In the genomic region with DNA sequence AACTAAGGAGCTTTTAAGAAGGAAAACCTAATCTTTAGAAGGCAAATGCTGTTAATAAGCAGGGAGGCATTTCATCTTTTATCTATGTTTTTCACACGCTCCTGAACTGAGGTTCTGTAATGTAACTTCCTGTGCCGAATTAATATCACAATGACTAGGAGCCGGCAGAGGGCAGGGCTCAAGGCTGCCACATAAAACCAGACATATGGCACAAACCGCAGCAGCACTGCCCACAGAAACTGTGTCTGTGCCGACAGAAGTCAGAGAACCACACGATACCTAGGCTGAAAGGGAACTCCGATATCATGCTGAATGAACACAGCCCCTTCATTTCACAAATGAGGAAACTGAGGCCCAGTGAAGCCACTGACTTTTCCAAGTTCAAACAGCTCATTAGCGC, we compare ENCODE assay signal across 17 cellular contexts.
DNase-seq lines count a peak whose midpoint lies in the region; ATAC-seq and TF ChIP-seq lines count a peak whose summit lies in the region.
"Had no signal": no experiment of that assay in that cellular context is flagged by ENCODE, and none has a peak within 500 bp of the region (broad histone marks: within the 10 kb centered on the region; RNA-seq: fewer than 3 reads in every experiment).

No MANE protein-coding gene starts in this region.

- peak overlapping the region; percentile 23 for H3K27ac Mint-ChIP-seq in activated T-helper 17 cell treated with anti-CD3 and anti-CD28 coated beads, Interleukin-2, amount 50 U/mL, for 72 hours
- peak overlapping the region; percentile 79 for H3K27ac Mint-ChIP-seq in stimulated activated effector memory CD8-positive, alpha-beta T cell treated with anti-CD3 and anti-CD28 coated beads, Interleukin-12 subunit alpha, Interleukin-12 subunit beta, amount 100 ng/mL, for 72 hours

- no peaks in the 10 kb centered on the region for H3K36me3 ChIP-seq in heart left ventricle
- H3K36me3 ChIP-seq: BE2C, HAP-1 had no signal

- H3K4me3 Mint-ChIP-seq in activated T-helper 17 cell treated with anti-CD3 and anti-CD28 coated beads, Interleukin-2, amount 50 U/mL, for 72 hours = no peak overlapping the region
- H3K4me3 Mint-ChIP-seq in stimulated activated effector memory CD8-positive, alpha-beta T cell treated with anti-CD3 and anti-CD28 coated beads, Interleukin-12 subunit alpha, Interleukin-12 subunit beta, amount 100 ng/mL, for 72 hours = no peak overlapping the region
- H3K4me3 Mint-ChIP-seq: CD8-positive, alpha-beta memory T cell had no signal

- ATAC-seq in activated T-helper 17 cell treated with anti-CD3 and anti-CD28 coated beads, Interleukin-2, amount 50 U/mL, for 72 hours (replicated peaks) = peak; percentile 65
- ATAC-seq in left lobe of liver (no peak), heart left ventricle (no peak), left colon (no peak)
- no peak for ATAC-seq in stimulated activated effector memory CD8-positive, alpha-beta T cell treated with anti-CD3 and anti-CD28 coated beads, Interleukin-12 subunit alpha, Interleukin-12 subunit beta, amount 100 ng/mL, for 72 hours
- ATAC-seq: Right ventricle myocardium inferior had no signal

- H3K27me3 ChIP-seq in heart left ventricle = no peaks in the 10 kb centered on the region
- H3K27me3 ChIP-seq: BE2C had no signal

- H3K4me1 Mint-ChIP-seq in activated T-helper 17 cell treated with anti-CD3 and anti-CD28 coated beads, Interleukin-2, amount 50 U/mL, for 72 hours = peaks cover 10% of the 10 kb centered on the region
- H3K4me1 Mint-ChIP-seq in stimulated activated effector memory CD8-positive, alpha-beta T cell treated with anti-CD3 and anti-CD28 coated beads, Interleukin-12 subunit alpha, Interleukin-12 subunit beta, amount 100 ng/mL, for 72 hours = peaks cover 30% of the 10 kb centered on the region

- intact Hi-C loops in heart left ventricle (cut with DNase I) (no loop called here), left colon (cut with DNase I, micrococcal nuclease) (no loop called here)

- no peaks in the 10 kb centered on the region for H3K27me3 Mint-ChIP-seq in activated T-helper 17 cell treated with anti-CD3 and anti-CD28 coated beads, Interleukin-2, amount 50 U/mL, for 72 hours
- H3K27me3 Mint-ChIP-seq: CD8-positive, alpha-beta memory T cell had no signal

- peak; percentile 94 for DNase-seq in NCI-H82 (lab: John Stamatoyannopoulos, UW)
- peak; percentile 18 for DNase-seq in left lobe of liver (ENCODE audit: low spot score)
- DNase-seq in stimulated activated effector memory CD8-positive, alpha-beta T cell treated with anti-CD3 and anti-CD28 coated beads, Interleukin-12 subunit alpha, Interleukin-12 subunit beta, amount 100 ng/mL, for 72 hours (ENCODE audit: low spot score in 2 of 2) = no peak
- no peak for DNase-seq in NCI-H187 (lab: John Stamatoyannopoulos, UW)
- no peak for DNase-seq in heart left ventricle
- DNase-seq in left colon = no peak
- no peak for DNase-seq in NCI-H526 (lab: John Stamatoyannopoulos, UW)
- DNase-seq: BE2C, IMR-90, NCI-H1417, NCI-H2029 treated with DMSO at 0.1 percent for 48 hours, PC-9 had no signal

- no peak for TF ChIP-seq POLR2A in heart left ventricle (IDR thresholded peaks at IDR 0.05)

- peaks cover 0 to 6% (median 0%) of the 10 kb centered on the region in 12 donors for H3K4me1 ChIP-seq in heart left ventricle
- H3K4me1 ChIP-seq: BE2C had no signal

- H3K9me3 ChIP-seq in heart left ventricle = no peaks in the 10 kb centered on the region
- H3K9me3 ChIP-seq: BE2C, HAP-1 had no signal

- no peaks in the 10 kb centered on the region for H3K9me3 Mint-ChIP-seq in activated T-helper 17 cell treated with anti-CD3 and anti-CD28 coated beads, Interleukin-2, amount 50 U/mL, for 72 hours
- H3K9me3 Mint-ChIP-seq in stimulated activated effector memory CD8-positive, alpha-beta T cell treated with anti-CD3 and anti-CD28 coated beads, Interleukin-12 subunit alpha, Interleukin-12 subunit beta, amount 100 ng/mL, for 72 hours = no peaks in the 10 kb centered on the region
- H3K9me3 Mint-ChIP-seq: CD8-positive, alpha-beta memory T cell had no signal

- H3K4me3 ChIP-seq in heart left ventricle = no peak overlapping the region
- H3K4me3 ChIP-seq: HAP-1, PC-9, SK-N-MC had no signal

- no peak for TF ChIP-seq CTCF in heart left ventricle (IDR thresholded peaks at IDR 0.05)

- no peak overlapping the region for H3K27ac ChIP-seq in heart left ventricle
- H3K27ac ChIP-seq: PC-9, SK-N-MC had no signal

- no peaks in the 10 kb centered on the region for H3K36me3 Mint-ChIP-seq in activated T-helper 17 cell treated with anti-CD3 and anti-CD28 coated beads, Interleukin-2, amount 50 U/mL, for 72 hours (ENCODE audit: low read depth)
- H3K36me3 Mint-ChIP-seq in stimulated activated effector memory CD8-positive, alpha-beta T cell treated with anti-CD3 and anti-CD28 coated beads, Interleukin-12 subunit alpha, Interleukin-12 subunit beta, amount 100 ng/mL, for 72 hours = no peaks in the 10 kb centered on the region

- 88 to 94% (median 91%) methylated on average over 8 of the region's 8 CpGs for WGBS in heart left ventricle, 4 donors

Comparison
In these comparisons a context has a peak if more than half of its experiments do, and no peak if none do; other contexts are left out.
1. DNase-seq: peak in NCI-H82 (single experiment) and left lobe of liver (single experiment); none in stimulated activated effector memory CD8-positive, alpha-beta T cell treated with anti-CD3 and anti-CD28 coated beads, Interleukin-12 subunit alpha, Interleukin-12 subunit beta, amount 100 ng/mL, for 72 hours (0 of 2), NCI-H187 (0 of 2), heart left ventricle (0 of 5), left colon (0 of 2) and NCI-H526 (0 of 2).